ENCODE assay signal across 8 cellular contexts in genomic region chr22:39598017-39598965, GRCh38. TPM values are rescaled to one million over a fixed set of nuclear protein-coding genes. Genes with fewer than 3 reads are reported as not detected.
DNase-seq lines count a peak whose midpoint lies in the region; ATAC-seq and TF ChIP-seq lines count a peak whose summit lies in the region.

No MANE protein-coding gene starts in this region.

- in situ Hi-C loops in brain microvascular endothelial cell (cut with HindIII; ENCODE audit: low pct_ligation_motif_present, low sequenced_read_pairs): no loop called here

- H3K9me3 ChIP-seq in gastroesophageal sphincter: peaks cover 0 to 12% (median 0%) of the 10 kb centered on the region in 3 donors

- H3K27ac ChIP-seq in brain microvascular endothelial cell: no peak overlapping the region
- no peak overlapping the region for H3K27ac ChIP-seq in gastroesophageal sphincter

- ATAC-seq in gastroesophageal sphincter: no peak

- H3K9me3 Mint-ChIP-seq in T-helper 2 cell treated with Interferon-gamma antibody and Interleukin-4, amounts not matched to agents 5 μg/mL and 100 μg/mL, for 36 hours: peaks cover 11% of the 10 kb centered on the region
- H3K9me3 Mint-ChIP-seq in neural crest cell: peaks cover 2% of the 10 kb centered on the region

- TF ChIP-seq POLR2A in gastroesophageal sphincter (IDR thresholded peaks at IDR 0.05): no peak

- peaks cover 9% of the 10 kb centered on the region for H3K36me3 Mint-ChIP-seq in T-helper 2 cell treated with Interferon-gamma antibody and Interleukin-4, amounts not matched to agents 5 μg/mL and 100 μg/mL, for 36 hours (ENCODE audit: low read depth)
- H3K36me3 Mint-ChIP-seq in neural crest cell (ENCODE audit: low read depth): no peaks in the 10 kb centered on the region

- H3K36me3 ChIP-seq in brain microvascular endothelial cell (replicated peaks): no peaks in the 10 kb centered on the region
- no peaks in the 10 kb centered on the region for H3K36me3 ChIP-seq in gastroesophageal sphincter

- peak; percentile 38 for DNase-seq in T-helper 2 cell treated with Interferon-gamma antibody and Interleukin-4, amounts not matched to agents 5 μg/mL and 100 μg/mL, for 36 hours (ENCODE audit: low spot score)
- DNase-seq in brain microvascular endothelial cell (no peak), neural crest cell (ENCODE audit: low read depth, low spot score) (peak; percentile 54), Kasumi-1 (lab: John Stamatoyannopoulos, UW) (no peak), cortex of kidney (lab: John Stamatoyannopoulos, UW) (no peak), NOMO-1 (lab: John Stamatoyannopoulos, UW; ENCODE audit: unreplicated experiment in 2 of 2) (no peak)

- peaks cover 20% of the 10 kb centered on the region for H3K4me1 Mint-ChIP-seq in T-helper 2 cell treated with Interferon-gamma antibody and Interleukin-4, amounts not matched to agents 5 μg/mL and 100 μg/mL, for 36 hours (ENCODE audit: low read depth)
- H3K4me1 Mint-ChIP-seq in neural crest cell: peaks cover 6% of the 10 kb centered on the region

- WGBS in gastroesophageal sphincter (ENCODE audit: low coverage in 1 of 2), 2 donors: 47 to 80% methylated on average over 1 to 9 of the region's 36 CpGs

- H3K27me3 ChIP-seq in brain microvascular endothelial cell (replicated peaks): peaks cover 19% of the 10 kb centered on the region
- peaks cover 87% of the 10 kb centered on the region for H3K27me3 ChIP-seq in gastroesophageal sphincter

- peaks cover 29% of the 10 kb centered on the region for H3K27me3 Mint-ChIP-seq in T-helper 2 cell treated with Interferon-gamma antibody and Interleukin-4, amounts not matched to agents 5 μg/mL and 100 μg/mL, for 36 hours (ENCODE audit: low read depth)
- peaks cover 62% of the 10 kb centered on the region for H3K27me3 Mint-ChIP-seq in neural crest cell (ENCODE audit: low read depth)

- no peak overlapping the region for H3K27ac Mint-ChIP-seq in T-helper 2 cell treated with Interferon-gamma antibody and Interleukin-4, amounts not matched to agents 5 μg/mL and 100 μg/mL, for 36 hours
- H3K27ac Mint-ChIP-seq in neural crest cell (ENCODE audit: unreplicated experiment): no peak overlapping the region

- peak overlapping the region; percentile 30 for H3K4me3 Mint-ChIP-seq in T-helper 2 cell treated with Interferon-gamma antibody and Interleukin-4, amounts not matched to agents 5 μg/mL and 100 μg/mL, for 36 hours
- no peak overlapping the region for H3K4me3 Mint-ChIP-seq in neural crest cell

- no peak overlapping the region for H3K4me3 ChIP-seq in brain microvascular endothelial cell (ENCODE audit: low read depth, low read length)
- no peak overlapping the region for H3K4me3 ChIP-seq in gastroesophageal sphincter

- H3K4me1 ChIP-seq in gastroesophageal sphincter: no peaks in the 10 kb centered on the region

- TF ChIP-seq CTCF in GM12873 (IDR thresholded peaks at IDR 0.05; ENCODE audit: insufficient read depth, low read depth, low read length, missing control alignments) (peak; percentile 4), brain microvascular endothelial cell (IDR thresholded peaks at IDR 0.05; ENCODE audit: low read depth, low read length, missing control alignments) (peak; percentile 30), neural crest cell (conservative IDR thresholded peaks at IDR 0.05) (peak; percentile 34), gastroesophageal sphincter (IDR thresholded peaks at IDR 0.05) (no peak)

- no peak for TF ChIP-seq EP300 in gastroesophageal sphincter (IDR thresholded peaks at IDR 0.05)

RNA-seq across cellular contexts. Expression of gene CACNA1I, which starts 27.7 kb away (rescaled TPM):
- 0.07 TPM in 2 replicates for total RNA-seq in neural crest cell
- total RNA-seq in gastroesophageal sphincter: under 1 TPM; 0.04 to 0.54 (median 0.11) TPM

Comparison
In these comparisons a context has a peak if more than half of its experiments do, and no peak if none do; other contexts are left out.
1. CTCF ChIP-seq: peak in GM12873 (single experiment), brain microvascular endothelial cell (single experiment) and neural crest cell (single experiment); none in gastroesophageal sphincter (0 of 4).
2. DNase-seq: peak in T-helper 2 cell treated with Interferon-gamma antibody and Interleukin-4, amounts not matched to agents 5 μg/mL and 100 μg/mL, for 36 hours (single experiment) and neural crest cell (single experiment); none in brain microvascular endothelial cell (single experiment), Kasumi-1 (0 of 2), cortex of kidney (single experiment) and NOMO-1 (0 of 2).